1 cellular context compared by ENCODE assay signal in genomic region chr3:76986876-76987513, GRCh38.
TF ChIP-seq lines count a peak whose summit lies in the region.

No MANE protein-coding gene starts in this region.

TF ChIP-seq in SK-N-SH, 30 proteins besides CTCF, POLR2A, EP300 and RAD21 (continued from another document):
- TF ChIP-seq USF1 (IDR thresholded peaks at IDR 0.05; ENCODE audit: borderline replicate concordance, low read depth): no peak
- no peak for TF ChIP-seq RXRA (IDR thresholded peaks at IDR 0.05; ENCODE audit: borderline replicate concordance, low read depth)
- TF ChIP-seq POLR2AphosphoS5 (IDR thresholded peaks at IDR 0.05; ENCODE audit: low read depth, low read length): no peak
- no peak for TF ChIP-seq NFIC (IDR thresholded peaks at IDR 0.05; ENCODE audit: borderline replicate concordance)
